In the genomic region with DNA sequence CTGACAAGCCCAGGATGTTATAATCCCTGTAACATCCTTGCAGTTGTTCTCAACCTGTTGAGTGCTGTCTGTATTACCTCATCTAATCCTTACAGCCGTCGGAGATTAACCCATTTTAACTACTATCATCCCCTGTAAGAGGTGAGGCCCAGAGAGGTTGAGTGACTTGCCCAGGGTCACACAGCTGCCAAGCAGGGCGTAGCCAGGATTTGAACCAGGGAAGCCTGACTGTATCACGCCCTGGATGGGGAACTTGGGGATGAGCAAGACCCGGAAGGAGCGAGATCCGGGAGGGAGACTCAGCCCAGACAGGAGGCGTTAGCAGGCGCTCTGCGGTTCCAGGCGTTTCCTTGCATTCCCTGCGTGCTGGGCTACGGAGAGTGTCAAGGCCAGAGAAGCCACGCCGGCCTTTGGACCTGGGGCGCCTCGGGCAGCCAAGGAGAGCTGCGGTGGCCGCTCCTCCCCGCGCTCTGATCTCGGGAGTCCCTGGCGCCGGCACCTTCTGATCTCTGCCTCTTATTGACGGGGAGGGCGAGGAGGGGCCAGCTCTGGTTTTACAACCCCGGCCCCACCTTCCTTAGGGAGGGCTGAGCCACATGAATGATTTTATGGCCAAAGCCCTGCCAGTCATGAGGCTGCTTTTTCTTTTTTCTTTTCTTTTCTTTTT, we compare ENCODE assay signal across 10 cellular contexts. TPM values are rescaled to one million over a fixed set of nuclear protein-coding genes. Genes with fewer than 3 reads are reported as not detected.
DNase-seq lines count a peak whose midpoint lies in the region; ATAC-seq and TF ChIP-seq lines count a peak whose summit lies in the region.
"Had no signal": no experiment of that assay in that cellular context is flagged by ENCODE, and none has a peak within 500 bp of the region (broad histone marks: within the 10 kb centered on the region; RNA-seq: fewer than 3 reads in every experiment).

No MANE protein-coding gene starts in this region.

- no peaks in the 10 kb centered on the region for H3K9me3 ChIP-seq in trophoblast cell (ENCODE audit: insufficient read depth, low read depth, low read length)
- H3K9me3 ChIP-seq: ascending aorta had no signal

- H2AFZ ChIP-seq in trophoblast cell (ENCODE audit: insufficient read depth, low read length, poor library complexity): no peak overlapping the region

- no peak overlapping the region for H3K14ac ChIP-seq in trophoblast cell (ENCODE audit: low read length)

- ATAC-seq in HG03045 (IDR thresholded peaks at IDR 0.05; ENCODE audit: unreplicated experiment) (no peak), HG02759 (IDR thresholded peaks at IDR 0.05; ENCODE audit: unreplicated experiment) (no peak), HG03520 (IDR thresholded peaks at IDR 0.05; ENCODE audit: unreplicated experiment) (no peak)

- H3K4me1 ChIP-seq in trophoblast cell (ENCODE audit: control insufficient read depth in 1 of 2, insufficient read depth in 2 of 2, low read length in 2 of 2): peaks cover 13 to 14% of the 10 kb centered on the region in 2 experiments
- H3K4me1 ChIP-seq: ascending aorta had no signal

- H4K8ac ChIP-seq in trophoblast cell (ENCODE audit: low read depth, low read length): no peak overlapping the region

- no peak overlapping the region for H2AK5ac ChIP-seq in trophoblast cell (ENCODE audit: low read length)

- no peak overlapping the region for H3K9ac ChIP-seq in trophoblast cell (ENCODE audit: low read length)

- H4K91ac ChIP-seq in trophoblast cell (ENCODE audit: low read depth, low read length): peak overlapping the region; percentile 1

- H3K18ac ChIP-seq in trophoblast cell (ENCODE audit: low read length): no peak overlapping the region

- no peaks in the 10 kb centered on the region for H3K27me3 ChIP-seq in trophoblast cell (ENCODE audit: insufficient read depth, low read length)
- H3K27me3 ChIP-seq: ascending aorta had no signal

- no peak overlapping the region for H3K23ac ChIP-seq in trophoblast cell (ENCODE audit: low read length)

- no peak overlapping the region for H3K27ac ChIP-seq in trophoblast cell (ENCODE audit: low read depth, low read length)
- H3K27ac ChIP-seq: ascending aorta had no signal

- no peaks in the 10 kb centered on the region for H3K79me2 ChIP-seq in trophoblast cell (ENCODE audit: control insufficient read depth, insufficient read depth, low read length, poor library complexity)

- no peaks in the 10 kb centered on the region for H3K36me3 ChIP-seq in trophoblast cell (ENCODE audit: control insufficient read depth in 1 of 2, insufficient read depth in 2 of 2, low read length in 2 of 2)
- H3K36me3 ChIP-seq: ascending aorta had no signal

- H3K4me3 ChIP-seq in trophoblast cell (ENCODE audit: low read depth, low read length): no peak overlapping the region
- H3K4me3 ChIP-seq: ascending aorta had no signal

- no peak overlapping the region for H3K4ac ChIP-seq in trophoblast cell (ENCODE audit: low read depth, low read length)

- no CpG with 5 or more reads among the region's 27 CpGs for WGBS in trophoblast cell (ENCODE audit: extremely low coverage, insufficient coverage, insufficient read length)

- peak overlapping the region; percentile 55 for H2BK12ac ChIP-seq in trophoblast cell (ENCODE audit: low read length)

- peak overlapping the region; percentile 8 for H2BK120ac ChIP-seq in trophoblast cell (ENCODE audit: insufficient read depth, low read length, poor library complexity)

- no peak overlapping the region for H4K12ac ChIP-seq in trophoblast cell (ENCODE audit: low read depth, low read length)

- peak; percentile 95 for DNase-seq in ELF-1 (ENCODE audit: low read depth, low spot score)
- DNase-seq in fibroblast of peridontal ligament (ENCODE audit: extremely low read depth): peak; percentile 25
- peak; percentile 98 for DNase-seq in trophoblast cell
- DNase-seq in DMS79 (lab: John Stamatoyannopoulos, UW): no peak
- DNase-seq: NCI-H1694 treated with DMSO at 0.1 percent for 48 hours had no signal

- no peak overlapping the region for H3K4me2 ChIP-seq in trophoblast cell (ENCODE audit: low read length)

- no peak overlapping the region for H2BK5ac ChIP-seq in trophoblast cell (ENCODE audit: low read depth, low read length, poor library complexity)

- H3K79me1 ChIP-seq in trophoblast cell (ENCODE audit: low read length): peaks cover 19% of the 10 kb centered on the region

TF ChIP-seq in PFSK-1, 5 proteins besides CTCF, POLR2A, EP300 and RAD21:
- TF ChIP-seq FOXP2 (optimal IDR thresholded peaks at IDR 0.05; ENCODE audit: borderline replicate concordance, extremely low read depth, extremely low read length, insufficient read depth) (peak; percentile 67), TAF1 (IDR thresholded peaks at IDR 0.05; ENCODE audit: borderline replicate concordance, insufficient read depth, low read length) (no peak)

RNA-seq across cellular contexts. Expression of a gene that starts 6.2 kb away (rescaled TPM):
- 3.7 TPM for polyA plus RNA-seq in PFSK-1 (2012; ENCODE audit: insufficient read length, low read depth)
- 0.39 and 0.44 TPM in 2 replicates for polyA plus RNA-seq in trophoblast cell (2013)

RNA-seq across cellular contexts. Expression of a gene that starts 46.5 kb away (rescaled TPM):
- 8.6 TPM for polyA plus RNA-seq in PFSK-1 (2012; ENCODE audit: insufficient read length, low read depth)
- polyA plus RNA-seq in trophoblast cell (2013): 14.4 and 14.6 TPM in 2 replicates

RNA-seq across cellular contexts. Expression of a gene that starts 48.4 kb away (rescaled TPM):
- polyA plus RNA-seq in PFSK-1 (2012; ENCODE audit: insufficient read length, low read depth): not detected
- not detected in 2 replicates for polyA plus RNA-seq in trophoblast cell (2013)

RNA-seq across cellular contexts. Expression of a gene that starts 56.7 kb away (rescaled TPM):
- polyA plus RNA-seq in PFSK-1 (2012; ENCODE audit: insufficient read length, low read depth): not detected
- polyA plus RNA-seq in trophoblast cell (2013): 0.07 TPM in 2 replicates
